In genomic region chr18:43531438-43531837, GRCh38 we compare ENCODE assay signal across 40 cellular contexts.
"Had no signal": no experiment of that assay in that cellular context is flagged by ENCODE, and none has a peak within 500 bp of the region (broad histone marks: within the 10 kb centered on the region; RNA-seq: fewer than 3 reads in every experiment).

No MANE protein-coding gene starts in this region.

- H3K9me3 ChIP-seq: adrenal gland, ascending aorta, body of pancreas, breast epithelium had no signal

- FAIRE-seq: astrocyte, bronchial epithelial cell had no signal

- H3K4me1 ChIP-seq: adrenal gland, ascending aorta, breast epithelium had no signal

- H3K4me3 Mint-ChIP-seq: activated naive CD4-positive, alpha-beta T cell treated with anti-CD3 and anti-CD28 coated beads for 36 hours; activated naive CD4-positive, alpha-beta T cell treated with anti-CD3 and anti-CD28 coated beads, Interleukin-2, amount 10 ng/mL, durations not matched to agents 7 days and 5 days; activated naive CD4-positive, alpha-beta T cell treated with anti-CD3 and anti-CD28 coated beads, Interleukin-2, amount 50 U/mL, for 24 hours; activated naive CD8-positive, alpha-beta T cell; activated naive CD8-positive, alpha-beta T cell treated with anti-CD3 and anti-CD28 coated beads for 36 hours; activated naive CD8-positive, alpha-beta T cell treated with anti-CD3 and anti-CD28 coated beads, Interleukin-2, amount 10 ng/mL, durations not matched to agents 7 days and 5 days; activated naive CD8-positive, alpha-beta T cell treated with anti-CD3 and anti-CD28 coated beads, Interleukin-2, amount 50 U/mL, for 24 hours; activated T-cell treated with anti-CD3 and anti-CD28 coated beads, Interleukin-2, amount 50 U/mL, for 24 hours; activated T-cell treated with anti-CD3 and anti-CD28 coated beads, Interleukin-2, amount 50 U/mL, for 4 hours; activated T-cell treated with anti-CD3 and anti-CD28 coated beads, Interleukin-2, amount 50 U/mL, for 72 hours; activated T-helper 1 cell treated with anti-CD3 and anti-CD28 coated beads, Interleukin-12 subunit alpha, Interleukin-12 subunit beta, Interleukin-2, Interleukin-4 antibody, amounts not matched to agents 30 ng/mL and 10 ng/mL and 1 ng/mL, durations not matched to agents 14 hours and 24 hours and 36 hours; activated T-helper 17 cell treated with anti-CD3 and anti-CD28 coated beads, Interleukin-2, amount 50 U/mL, for 72 hours; brain; central memory CD8-positive, alpha-beta T cell had no signal

- H3K27ac Mint-ChIP-seq: activated naive CD4-positive, alpha-beta T cell treated with anti-CD3 and anti-CD28 coated beads for 36 hours; activated naive CD4-positive, alpha-beta T cell treated with anti-CD3 and anti-CD28 coated beads, Interleukin-2, amount 10 ng/mL, durations not matched to agents 7 days and 5 days; activated naive CD4-positive, alpha-beta T cell treated with anti-CD3 and anti-CD28 coated beads, Interleukin-2, amount 50 U/mL, for 24 hours; activated naive CD4-positive, alpha-beta T cell treated with anti-CD3 and anti-CD28 coated beads, Interleukin-2, amount 50 U/mL, for 72 hours; activated naive CD8-positive, alpha-beta T cell; activated naive CD8-positive, alpha-beta T cell treated with anti-CD3 and anti-CD28 coated beads for 36 hours; activated naive CD8-positive, alpha-beta T cell treated with anti-CD3 and anti-CD28 coated beads, Interleukin-2, amount 10 ng/mL, durations not matched to agents 7 days and 5 days; activated naive CD8-positive, alpha-beta T cell treated with anti-CD3 and anti-CD28 coated beads, Interleukin-2, amount 50 U/mL, for 24 hours; activated T-cell treated with anti-CD3 and anti-CD28 coated beads, Interleukin-2, amount 50 U/mL, for 24 hours; activated T-cell treated with anti-CD3 and anti-CD28 coated beads, Interleukin-2, amount 50 U/mL, for 72 hours; activated T-helper 1 cell treated with anti-CD3 and anti-CD28 coated beads, Interleukin-12 subunit alpha, Interleukin-12 subunit beta, Interleukin-2, Interleukin-4 antibody, amounts not matched to agents 30 ng/mL and 10 ng/mL and 1 ng/mL, durations not matched to agents 14 hours and 24 hours and 36 hours; activated T-helper 17 cell treated with anti-CD3 and anti-CD28 coated beads, Interleukin-2, amount 50 U/mL, for 72 hours; activated T-helper 2 cell treated with anti-CD3 and anti-CD28 coated beads, Interferon-gamma antibody, Interleukin-2, Interleukin-4, amounts not matched to agents 10 μg/mL and 5 μg/mL and 100 μg/mL, durations not matched to agents 14 hours and 24 hours and 36 hours; brain had no signal

- H3K36me3 ChIP-seq: adrenal gland, ascending aorta, brain microvascular endothelial cell, breast epithelium, cardiac muscle cell had no signal

- H3K4me3 ChIP-seq: adrenal gland, ascending aorta, body of pancreas, breast epithelium, cardiac muscle cell had no signal

- H3K9me3 Mint-ChIP-seq: activated naive CD8-positive, alpha-beta T cell treated with anti-CD3 and anti-CD28 coated beads for 36 hours; activated naive CD8-positive, alpha-beta T cell treated with anti-CD3 and anti-CD28 coated beads, Interleukin-2, amount 10 ng/mL, durations not matched to agents 7 days and 5 days; activated T-helper 1 cell treated with anti-CD3 and anti-CD28 coated beads, Interleukin-12 subunit alpha, Interleukin-12 subunit beta, Interleukin-2, Interleukin-4 antibody, amounts not matched to agents 30 ng/mL and 10 ng/mL and 1 ng/mL, durations not matched to agents 14 hours and 24 hours and 36 hours; brain had no signal

- DNase-seq: activated effector memory CD4-positive, alpha-beta T cell treated with anti-CD3 and anti-CD28 coated beads, Interleukin-2, amount 50 U/mL, for 16 hours; activated effector memory CD4-positive, alpha-beta T cell treated with Interleukin-2 at 50 U/mL for 16 hours; activated gamma-delta T cell; activated gamma-delta T cell treated with Interleukin-2 at 50 U/mL for 16 hours; activated naive CD4-positive, alpha-beta T cell; activated naive CD4-positive, alpha-beta T cell treated with anti-CD3 and anti-CD28 coated beads for 36 hours; activated naive CD4-positive, alpha-beta T cell treated with anti-CD3 and anti-CD28 coated beads, Interleukin-2, amount 10 ng/mL, durations not matched to agents 7 days and 5 days; activated naive CD4-positive, alpha-beta T cell treated with anti-CD3 and anti-CD28 coated beads, Interleukin-2, amount 50 U/mL, for 16 hours; activated naive CD4-positive, alpha-beta T cell treated with Interleukin-2 at 50 U/mL for 16 hours; activated naive CD8-positive, alpha-beta T cell treated with anti-CD3 and anti-CD28 coated beads for 36 hours; activated naive CD8-positive, alpha-beta T cell treated with anti-CD3 and anti-CD28 coated beads, Interleukin-2, amount 10 ng/mL, durations not matched to agents 7 days and 5 days; activated naive CD8-positive, alpha-beta T cell treated with anti-CD3 and anti-CD28 coated beads, Interleukin-2, amount 50 U/mL, for 24 hours; activated T-cell treated with anti-CD3 and anti-CD28 coated beads, Interleukin-2, amount 50 U/mL, for 1 hour; activated T-cell treated with anti-CD3 and anti-CD28 coated beads, Interleukin-2, amount 50 U/mL, for 24 hours; activated T-cell treated with anti-CD3 and anti-CD28 coated beads, Interleukin-2, amount 50 U/mL, for 4 hours; activated T-cell treated with anti-CD3 and anti-CD28 coated beads, Interleukin-2, amount 50 U/mL, for 48 hours; activated T-cell treated with anti-CD3 and anti-CD28 coated beads, Interleukin-2, amount 50 U/mL, for 72 hours; adrenal gland; amniotic stem cell; amygdala; anterior cingulate cortex; aorta; body of pancreas; brain microvascular endothelial cell; caudate nucleus; central memory CD4-positive, alpha-beta T cell; cerebellar nuclear complex had no signal

- H3K4me1 Mint-ChIP-seq: activated naive CD4-positive, alpha-beta T cell treated with anti-CD3 and anti-CD28 coated beads, Interleukin-2, amount 10 ng/mL, durations not matched to agents 7 days and 5 days; activated naive CD4-positive, alpha-beta T cell treated with anti-CD3 and anti-CD28 coated beads, Interleukin-2, amount 50 U/mL, for 24 hours; activated naive CD8-positive, alpha-beta T cell treated with anti-CD3 and anti-CD28 coated beads for 36 hours; activated naive CD8-positive, alpha-beta T cell treated with anti-CD3 and anti-CD28 coated beads, Interleukin-2, amount 10 ng/mL, durations not matched to agents 7 days and 5 days; activated naive CD8-positive, alpha-beta T cell treated with anti-CD3 and anti-CD28 coated beads, Interleukin-2, amount 50 U/mL, for 24 hours; activated T-helper 17 cell treated with anti-CD3 and anti-CD28 coated beads, Interleukin-2, amount 50 U/mL, for 72 hours; brain; central memory CD8-positive, alpha-beta T cell had no signal

- H3K27me3 Mint-ChIP-seq: activated naive CD4-positive, alpha-beta T cell treated with anti-CD3 and anti-CD28 coated beads, Interleukin-2, amount 10 ng/mL, durations not matched to agents 7 days and 5 days; activated naive CD4-positive, alpha-beta T cell treated with anti-CD3 and anti-CD28 coated beads, Interleukin-2, amount 50 U/mL, for 24 hours; activated naive CD8-positive, alpha-beta T cell; activated naive CD8-positive, alpha-beta T cell treated with anti-CD3 and anti-CD28 coated beads for 36 hours; activated naive CD8-positive, alpha-beta T cell treated with anti-CD3 and anti-CD28 coated beads, Interleukin-2, amount 10 ng/mL, durations not matched to agents 7 days and 5 days; activated naive CD8-positive, alpha-beta T cell treated with anti-CD3 and anti-CD28 coated beads, Interleukin-2, amount 50 U/mL, for 24 hours; activated T-cell treated with anti-CD3 and anti-CD28 coated beads, Interleukin-2, amount 50 U/mL, for 24 hours; activated T-helper 17 cell treated with anti-CD3 and anti-CD28 coated beads, Interleukin-2, amount 50 U/mL, for 72 hours; brain; central memory CD8-positive, alpha-beta T cell had no signal

- ATAC-seq: activated naive CD4-positive, alpha-beta T cell treated with anti-CD3 and anti-CD28 coated beads, Interleukin-2, amount 50 U/mL, for 72 hours; activated naive CD8-positive, alpha-beta T cell treated with anti-CD3 and anti-CD28 coated beads, Interleukin-2, amount 50 U/mL, for 24 hours; activated T-cell treated with anti-CD3 and anti-CD28 coated beads, Interleukin-2, amount 50 U/mL, for 4 hours; activated T-cell treated with anti-CD3 and anti-CD28 coated beads, Interleukin-2, amount 50 U/mL, for 72 hours; activated T-helper 17 cell treated with anti-CD3 and anti-CD28 coated beads, Interleukin-2, amount 50 U/mL, for 72 hours; body of pancreas had no signal

- H3K36me3 Mint-ChIP-seq: activated naive CD4-positive, alpha-beta T cell treated with anti-CD3 and anti-CD28 coated beads, Interleukin-2, amount 10 ng/mL, durations not matched to agents 7 days and 5 days; activated naive CD4-positive, alpha-beta T cell treated with anti-CD3 and anti-CD28 coated beads, Interleukin-2, amount 50 U/mL, for 24 hours; activated naive CD8-positive, alpha-beta T cell; activated naive CD8-positive, alpha-beta T cell treated with anti-CD3 and anti-CD28 coated beads for 36 hours; activated naive CD8-positive, alpha-beta T cell treated with anti-CD3 and anti-CD28 coated beads, Interleukin-2, amount 10 ng/mL, durations not matched to agents 7 days and 5 days; brain had no signal

- H3K27me3 ChIP-seq: adrenal gland, ascending aorta, body of pancreas, brain microvascular endothelial cell, breast epithelium, cardiac muscle cell had no signal
